1 cellular context compared by ENCODE assay signal in the genomic region with DNA sequence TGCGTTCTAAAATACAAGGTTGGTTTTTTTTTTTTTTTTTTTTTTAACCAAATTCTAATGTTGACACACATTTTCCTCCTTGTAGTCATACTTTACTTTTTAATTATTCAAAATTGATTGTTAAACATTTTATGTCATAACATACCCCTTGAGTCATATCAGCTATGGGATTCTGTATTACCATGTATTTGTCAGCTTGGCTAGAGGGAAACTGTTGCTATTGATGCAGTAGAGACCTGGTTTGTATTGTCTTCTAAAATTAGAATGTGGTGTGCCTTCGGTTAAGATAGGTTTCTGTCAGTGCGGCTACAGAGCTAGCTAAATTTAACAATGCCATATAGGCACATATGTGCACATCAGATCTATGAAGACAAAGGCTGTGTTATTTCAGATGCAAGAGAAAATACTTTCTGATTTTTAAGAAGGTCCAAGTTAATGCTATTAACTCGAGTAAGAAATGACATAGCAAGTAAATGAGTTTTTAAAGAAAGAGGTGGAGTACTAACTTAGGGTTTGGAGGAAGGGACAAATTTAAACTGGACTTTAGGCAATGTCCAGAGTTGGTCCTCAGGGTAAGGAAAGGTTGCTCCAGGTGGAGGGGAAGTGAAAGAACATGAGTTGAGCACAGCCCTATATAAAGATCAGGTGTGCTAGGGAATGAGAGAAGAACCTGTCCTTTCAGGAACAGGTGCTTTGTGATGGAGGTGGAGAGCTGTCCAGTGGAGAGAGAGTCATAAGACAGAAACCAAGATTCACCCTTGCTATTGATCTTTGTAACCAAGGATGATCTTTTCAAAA.
TF ChIP-seq lines count a peak whose summit lies in the region.

No MANE protein-coding gene starts in this region.

TF ChIP-seq in GM12878, 131 proteins besides CTCF, POLR2A, EP300 and RAD21 (continued from another document and continues in another):
- TF ChIP-seq, protein P1, sequence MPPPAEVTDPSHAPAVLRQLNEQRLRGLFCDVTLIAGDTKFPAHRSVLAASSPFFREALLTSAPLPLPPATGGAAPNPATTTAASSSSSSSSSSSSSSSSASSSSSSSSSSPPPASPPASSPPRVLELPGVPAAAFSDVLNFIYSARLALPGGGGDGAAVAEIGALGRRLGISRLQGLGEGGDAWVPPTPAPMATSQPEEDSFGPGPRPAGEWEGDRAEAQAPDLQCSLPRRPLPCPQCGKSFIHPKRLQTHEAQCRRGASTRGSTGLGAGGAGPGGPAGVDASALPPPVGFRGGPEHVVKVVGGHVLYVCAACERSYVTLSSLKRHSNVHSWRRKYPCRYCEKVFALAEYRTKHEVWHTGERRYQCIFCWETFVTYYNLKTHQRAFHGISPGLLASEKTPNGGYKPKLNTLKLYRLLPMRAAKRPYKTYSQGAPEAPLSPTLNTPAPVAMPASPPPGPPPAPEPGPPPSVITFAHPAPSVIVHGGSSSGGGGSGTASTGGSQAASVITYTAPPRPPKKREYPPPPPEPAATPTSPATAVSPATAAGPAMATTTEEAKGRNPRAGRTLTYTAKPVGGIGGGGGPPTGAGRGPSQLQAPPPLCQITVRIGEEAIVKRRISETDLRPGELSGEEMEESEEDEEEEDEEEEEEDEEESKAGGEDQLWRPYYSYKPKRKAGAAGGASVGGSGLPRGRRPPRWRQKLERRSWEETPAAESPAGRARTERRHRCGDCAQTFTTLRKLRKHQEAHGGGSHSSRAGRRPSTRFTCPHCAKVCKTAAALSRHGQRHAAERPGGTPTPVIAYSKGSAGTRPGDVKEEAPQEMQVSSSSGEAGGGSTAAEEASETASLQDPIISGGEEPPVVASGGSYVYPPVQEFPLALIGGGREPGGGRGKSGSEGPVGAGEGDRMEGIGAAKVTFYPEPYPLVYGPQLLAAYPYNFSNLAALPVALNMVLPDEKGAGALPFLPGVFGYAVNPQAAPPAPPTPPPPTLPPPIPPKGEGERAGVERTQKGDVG (CRISPR knock-in tag; IDR thresholded peaks at IDR 0.05) = no peak
- TF ChIP-seq STAT3 (IDR thresholded peaks at IDR 0.05; ENCODE audit: low read depth, low read length) = no peak
- no peak for TF ChIP-seq NFYA (IDR thresholded peaks at IDR 0.05; ENCODE audit: borderline replicate concordance, low read depth, low read length)
- TF ChIP-seq IKZF2 (IDR thresholded peaks at IDR 0.05) = peak; percentile 80 to 83; a peak in 3 of 4 replicates
- TF ChIP-seq LARP7 (IDR thresholded peaks at IDR 0.05) = no peak
- TF ChIP-seq YY1 (IDR thresholded peaks at IDR 0.05; ENCODE audit: low read depth, low read length) = no peak
- TF ChIP-seq SIN3A (IDR thresholded peaks at IDR 0.05; ENCODE audit: low read depth, low read length) = no peak
- TF ChIP-seq, protein P2, sequence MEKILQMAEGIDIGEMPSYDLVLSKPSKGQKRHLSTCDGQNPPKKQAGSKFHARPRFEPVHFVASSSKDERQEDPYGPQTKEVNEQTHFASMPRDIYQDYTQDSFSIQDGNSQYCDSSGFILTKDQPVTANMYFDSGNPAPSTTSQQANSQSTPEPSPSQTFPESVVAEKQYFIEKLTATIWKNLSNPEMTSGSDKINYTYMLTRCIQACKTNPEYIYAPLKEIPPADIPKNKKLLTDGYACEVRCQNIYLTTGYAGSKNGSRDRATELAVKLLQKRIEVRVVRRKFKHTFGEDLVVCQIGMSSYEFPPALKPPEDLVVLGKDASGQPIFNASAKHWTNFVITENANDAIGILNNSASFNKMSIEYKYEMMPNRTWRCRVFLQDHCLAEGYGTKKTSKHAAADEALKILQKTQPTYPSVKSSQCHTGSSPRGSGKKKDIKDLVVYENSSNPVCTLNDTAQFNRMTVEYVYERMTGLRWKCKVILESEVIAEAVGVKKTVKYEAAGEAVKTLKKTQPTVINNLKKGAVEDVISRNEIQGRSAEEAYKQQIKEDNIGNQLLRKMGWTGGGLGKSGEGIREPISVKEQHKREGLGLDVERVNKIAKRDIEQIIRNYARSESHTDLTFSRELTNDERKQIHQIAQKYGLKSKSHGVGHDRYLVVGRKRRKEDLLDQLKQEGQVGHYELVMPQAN (conservative IDR thresholded peaks at IDR 0.05) = no peak
- TF ChIP-seq WRNIP1 (IDR thresholded peaks at IDR 0.05; ENCODE audit: borderline replicate concordance, low read depth, low read length) = no peak
- TF ChIP-seq HCFC1 (IDR thresholded peaks at IDR 0.05; ENCODE audit: low read length) = no peak
- no peak for TF ChIP-seq SMARCA5 (IDR thresholded peaks at IDR 0.05)
- no peak for TF ChIP-seq TARDBP (IDR thresholded peaks at IDR 0.05; ENCODE audit: borderline replicate concordance)
- TF ChIP-seq RBBP5 (conservative IDR thresholded peaks at IDR 0.05) = no peak
- no peak; the same call in 1 of the 2 replicates for TF ChIP-seq MTA3 (IDR thresholded peaks at IDR 0.05; ENCODE audit: borderline replicate concordance, low read length)
- no peak for TF ChIP-seq RB1 (IDR thresholded peaks at IDR 0.05; ENCODE audit: borderline replicate concordance)
- TF ChIP-seq SMC3 (IDR thresholded peaks at IDR 0.05; ENCODE audit: borderline replicate concordance, low read length) = no peak
- no peak for TF ChIP-seq ESRRA (IDR thresholded peaks at IDR 0.05; ENCODE audit: low read length)
- TF ChIP-seq, protein P3, sequence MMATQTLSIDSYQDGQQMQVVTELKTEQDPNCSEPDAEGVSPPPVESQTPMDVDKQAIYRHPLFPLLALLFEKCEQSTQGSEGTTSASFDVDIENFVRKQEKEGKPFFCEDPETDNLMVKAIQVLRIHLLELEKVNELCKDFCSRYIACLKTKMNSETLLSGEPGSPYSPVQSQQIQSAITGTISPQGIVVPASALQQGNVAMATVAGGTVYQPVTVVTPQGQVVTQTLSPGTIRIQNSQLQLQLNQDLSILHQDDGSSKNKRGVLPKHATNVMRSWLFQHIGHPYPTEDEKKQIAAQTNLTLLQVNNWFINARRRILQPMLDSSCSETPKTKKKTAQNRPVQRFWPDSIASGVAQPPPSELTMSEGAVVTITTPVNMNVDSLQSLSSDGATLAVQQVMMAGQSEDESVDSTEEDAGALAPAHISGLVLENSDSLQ (IDR thresholded peaks at IDR 0.05) = no peak
- TF ChIP-seq CHD2 (IDR thresholded peaks at IDR 0.05; ENCODE audit: borderline replicate concordance, low read depth, low read length) = no peak
- no peak for TF ChIP-seq PAX5 (IDR thresholded peaks at IDR 0.05; ENCODE audit: borderline replicate concordance, low read depth, low read length)
- TF ChIP-seq MTA2 (IDR thresholded peaks at IDR 0.05; ENCODE audit: low read depth) = peak; percentile 76
- TF ChIP-seq SPI1 (IDR thresholded peaks at IDR 0.05; ENCODE audit: borderline replicate concordance, insufficient read depth, low read depth, low read length) = peak; percentile 51; the same call in 1 of the 2 replicates
- peak; percentile 52; the same call in 1 of the 2 replicates for TF ChIP-seq RELB (IDR thresholded peaks at IDR 0.05; ENCODE audit: low read depth)
- no peak for TF ChIP-seq NBN (IDR thresholded peaks at IDR 0.05)
- TF ChIP-seq POLR2AphosphoS5 (IDR thresholded peaks at IDR 0.05; ENCODE audit: low read length) = no peak
- no peak for TF ChIP-seq CHD4 (IDR thresholded peaks at IDR 0.05)
- TF ChIP-seq NR2C1 (IDR thresholded peaks at IDR 0.05) = no peak
- no peak for TF ChIP-seq GABPA (IDR thresholded peaks at IDR 0.05; ENCODE audit: low read depth)
- TF ChIP-seq RELA (IDR thresholded peaks at IDR 0.05; ENCODE audit: borderline replicate concordance, partially characterized antibody) = no peak
- no peak for TF ChIP-seq ZNF207 (IDR thresholded peaks at IDR 0.05; ENCODE audit: borderline replicate concordance)
- TF ChIP-seq, protein P4, sequence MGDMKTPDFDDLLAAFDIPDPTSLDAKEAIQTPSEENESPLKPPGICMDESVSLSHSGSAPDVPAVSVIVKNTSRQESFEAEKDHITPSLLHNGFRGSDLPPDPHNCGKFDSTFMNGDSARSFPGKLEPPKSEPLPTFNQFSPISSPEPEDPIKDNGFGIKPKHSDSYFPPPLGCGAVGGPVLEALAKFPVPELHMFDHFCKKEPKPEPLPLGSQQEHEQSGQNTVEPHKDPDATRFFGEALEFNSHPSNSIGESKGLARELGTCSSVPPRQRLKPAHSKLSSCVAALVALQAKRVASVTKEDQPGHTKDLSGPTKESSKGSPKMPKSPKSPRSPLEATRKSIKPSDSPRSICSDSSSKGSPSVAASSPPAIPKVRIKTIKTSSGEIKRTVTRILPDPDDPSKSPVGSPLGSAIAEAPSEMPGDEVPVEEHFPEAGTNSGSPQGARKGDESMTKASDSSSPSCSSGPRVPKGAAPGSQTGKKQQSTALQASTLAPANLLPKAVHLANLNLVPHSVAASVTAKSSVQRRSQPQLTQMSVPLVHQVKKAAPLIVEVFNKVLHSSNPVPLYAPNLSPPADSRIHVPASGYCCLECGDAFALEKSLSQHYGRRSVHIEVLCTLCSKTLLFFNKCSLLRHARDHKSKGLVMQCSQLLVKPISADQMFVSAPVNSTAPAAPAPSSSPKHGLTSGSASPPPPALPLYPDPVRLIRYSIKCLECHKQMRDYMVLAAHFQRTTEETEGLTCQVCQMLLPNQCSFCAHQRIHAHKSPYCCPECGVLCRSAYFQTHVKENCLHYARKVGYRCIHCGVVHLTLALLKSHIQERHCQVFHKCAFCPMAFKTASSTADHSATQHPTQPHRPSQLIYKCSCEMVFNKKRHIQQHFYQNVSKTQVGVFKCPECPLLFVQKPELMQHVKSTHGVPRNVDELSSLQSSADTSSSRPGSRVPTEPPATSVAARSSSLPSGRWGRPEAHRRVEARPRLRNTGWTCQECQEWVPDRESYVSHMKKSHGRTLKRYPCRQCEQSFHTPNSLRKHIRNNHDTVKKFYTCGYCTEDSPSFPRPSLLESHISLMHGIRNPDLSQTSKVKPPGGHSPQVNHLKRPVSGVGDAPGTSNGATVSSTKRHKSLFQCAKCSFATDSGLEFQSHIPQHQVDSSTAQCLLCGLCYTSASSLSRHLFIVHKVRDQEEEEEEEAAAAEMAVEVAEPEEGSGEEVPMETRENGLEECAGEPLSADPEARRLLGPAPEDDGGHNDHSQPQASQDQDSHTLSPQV (IDR thresholded peaks at IDR 0.05) = no peak
- TF ChIP-seq EZH2 (IDR thresholded peaks at IDR 0.05; ENCODE audit: borderline replicate concordance, control insufficient read depth, low read depth, low read length) = no peak
- no peak for TF ChIP-seq TAF1 (IDR thresholded peaks at IDR 0.05; ENCODE audit: borderline replicate concordance, low read depth, low read length)
- no peak for TF ChIP-seq SREBF2 (IDR thresholded peaks at IDR 0.05; ENCODE audit: low read length)
- no peak for TF ChIP-seq ASH2L (IDR thresholded peaks at IDR 0.05; ENCODE audit: borderline replicate concordance, low read depth)
- TF ChIP-seq NR2F1 (conservative IDR thresholded peaks at IDR 0.05) = no peak
- TF ChIP-seq, protein P5, sequence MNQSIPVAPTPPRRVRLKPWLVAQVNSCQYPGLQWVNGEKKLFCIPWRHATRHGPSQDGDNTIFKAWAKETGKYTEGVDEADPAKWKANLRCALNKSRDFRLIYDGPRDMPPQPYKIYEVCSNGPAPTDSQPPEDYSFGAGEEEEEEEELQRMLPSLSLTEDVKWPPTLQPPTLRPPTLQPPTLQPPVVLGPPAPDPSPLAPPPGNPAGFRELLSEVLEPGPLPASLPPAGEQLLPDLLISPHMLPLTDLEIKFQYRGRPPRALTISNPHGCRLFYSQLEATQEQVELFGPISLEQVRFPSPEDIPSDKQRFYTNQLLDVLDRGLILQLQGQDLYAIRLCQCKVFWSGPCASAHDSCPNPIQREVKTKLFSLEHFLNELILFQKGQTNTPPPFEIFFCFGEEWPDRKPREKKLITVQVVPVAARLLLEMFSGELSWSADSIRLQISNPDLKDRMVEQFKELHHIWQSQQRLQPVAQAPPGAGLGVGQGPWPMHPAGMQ (IDR thresholded peaks at IDR 0.05; ENCODE audit: borderline replicate concordance) = no peak
- peak; percentile 58; the same call in 1 of the 2 replicates for TF ChIP-seq CREB1 (IDR thresholded peaks at IDR 0.05; ENCODE audit: low read depth)
- TF ChIP-seq NR2C2 (IDR thresholded peaks at IDR 0.05; ENCODE audit: borderline replicate concordance, control insufficient read depth, insufficient read length, low read depth) = no peak
- TF ChIP-seq ELK1 (IDR thresholded peaks at IDR 0.05; ENCODE audit: low read depth, low read length) = no peak
- no peak for TF ChIP-seq STAT1 (conservative IDR thresholded peaks at IDR 0.05)
- no peak for TF ChIP-seq MLLT1 (IDR thresholded peaks at IDR 0.05)
- TF ChIP-seq CREM (IDR thresholded peaks at IDR 0.05; ENCODE audit: low read depth) = 0 out of 2 replicates have a peak, but pooled peaks have one; percentile 27
- TF ChIP-seq SIX5 (IDR thresholded peaks at IDR 0.05; ENCODE audit: low read depth, low read length, severe bottlenecking) = no peak
- TF ChIP-seq POLR2AphosphoS2 (IDR thresholded peaks at IDR 0.05; ENCODE audit: low read depth, low read length) = no peak
- TF ChIP-seq ZNF384 (IDR thresholded peaks at IDR 0.05; ENCODE audit: borderline replicate concordance, low read depth, low read length) = peak; percentile 57; the same call in 1 of the 2 replicates
- 0 out of 2 replicates have a peak, but pooled peaks have one; percentile 20 for TF ChIP-seq RAD51 (IDR thresholded peaks at IDR 0.05)
- no peak for TF ChIP-seq BMI1 (IDR thresholded peaks at IDR 0.05; ENCODE audit: borderline replicate concordance)
